In the genomic region with DNA sequence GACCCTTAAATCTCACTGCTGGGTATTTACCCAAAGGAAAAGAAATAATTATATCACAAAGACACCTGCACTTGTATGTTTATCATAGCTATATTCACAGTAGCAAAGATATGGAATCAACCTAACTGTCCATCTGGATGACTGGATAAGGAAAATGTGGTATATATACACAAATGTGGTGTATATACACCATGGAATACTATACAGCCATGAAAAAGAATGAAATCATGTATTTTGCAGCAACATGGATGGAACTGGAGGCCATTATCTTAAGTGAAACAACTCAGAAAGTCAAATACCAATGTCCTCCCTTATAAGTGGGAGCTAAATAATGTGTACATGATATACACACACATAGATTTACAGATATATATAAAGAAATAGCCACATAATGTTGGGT, we compare ENCODE assay signal across 10 cellular contexts.
"Had no signal": no experiment of that assay in that cellular context is flagged by ENCODE, and none has a peak within 500 bp of the region (broad histone marks: within the 10 kb centered on the region; RNA-seq: fewer than 3 reads in every experiment).

No MANE protein-coding gene starts in this region.

- ATAC-seq: GM23338, HCT116 had no signal

- H2AFZ ChIP-seq: GM23248, GM23338 had no signal

- DNase-seq: GM23248, GOT3, H7, H9, HCEC 1CT, HFFc6 had no signal

- H3K9ac ChIP-seq: GM23248 had no signal

- H3K4me2 ChIP-seq: GM23338 had no signal

- H3K9me3 ChIP-seq: HAP-1 had no signal

- H3K4me1 ChIP-seq: HAP-1 had no signal

- H3K27ac ChIP-seq: GM23248 had no signal

- FAIRE-seq: H54 had no signal

- H3K36me3 ChIP-seq: HAP-1 had no signal

- H3K4me3 ChIP-seq: GM23248, GM23338, HAP-1 had no signal
